ENCODE assay signal across 1 cellular context in the genomic region with DNA sequence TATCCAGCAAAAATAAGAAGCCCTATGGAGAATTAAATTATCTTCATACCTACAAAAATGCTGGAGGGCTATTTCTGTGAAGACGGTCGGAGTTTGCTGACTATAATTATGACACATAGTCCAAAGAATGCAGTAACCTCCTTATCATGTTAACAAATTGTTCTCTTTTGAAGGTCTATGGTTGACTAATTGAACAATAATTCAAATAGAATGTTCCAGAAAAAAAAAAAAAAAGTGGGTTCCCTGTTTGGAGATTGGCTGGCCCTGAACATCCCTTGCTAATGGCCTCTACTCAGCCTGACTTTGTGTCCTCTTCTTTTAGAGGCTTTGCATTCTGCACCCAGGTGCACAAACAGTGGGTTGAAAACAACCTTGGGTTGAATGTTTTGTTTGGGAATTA.
TF ChIP-seq lines count a peak whose summit lies in the region.

No MANE protein-coding gene starts in this region.

TF ChIP-seq in HCT116, 20 proteins besides CTCF, POLR2A, EP300 and RAD21 (continued from another document):
- TF ChIP-seq CBX3 (IDR thresholded peaks at IDR 0.05; ENCODE audit: low read depth) (no peak), EZH2phosphoT487 (IDR thresholded peaks at IDR 0.05; ENCODE audit: borderline replicate concordance) (no peak)
TF ChIP-seq in HCT116: peak in this region for 0.
